Comparison of ENCODE assay signal across 21 cellular contexts in genomic region chr2:3426615-3427014, GRCh38. TPM values are rescaled to one million over a fixed set of nuclear protein-coding genes. Genes with fewer than 3 reads are reported as not detected.
A peak's percentile ranks its signal among the peaks of the same experiment; 100 is the strongest.
DNase-seq lines count a peak whose midpoint lies in the region; ATAC-seq and TF ChIP-seq lines count a peak whose summit lies in the region.
"Had no signal": no experiment of that assay in that cellular context is flagged by ENCODE, and none has a peak within 500 bp of the region (broad histone marks: within the 10 kb centered on the region; RNA-seq: fewer than 3 reads in every experiment).

No MANE protein-coding gene starts in this region.

- no peak for TF ChIP-seq CTCF in MM.1S (IDR thresholded peaks at IDR 0.05; ENCODE audit: low read length)
- no peak for TF ChIP-seq CTCF in glutamatergic neuron (IDR thresholded peaks at IDR 0.05; ENCODE audit: partially characterized antibody, unreplicated experiment)
- TF ChIP-seq CTCF in osteoblast (IDR thresholded peaks at IDR 0.05; ENCODE audit: extremely low read depth, low read depth, low read length): no peak

- H3K4me2 ChIP-seq in MM.1S (ENCODE audit: low read depth, low read length) (peak overlapping the region; percentile 50), osteoblast (ENCODE audit: insufficient read depth, low read length) (no peak overlapping the region)
- H3K4me2 ChIP-seq: A549; BLaER1 treated with 17β-estradiol and CSF1 and Interleukin-3, amounts not matched to agents 10 nM and 100 nM had no signal

- peaks cover 16% of the 10 kb centered on the region for H3K4me1 ChIP-seq in MM.1S (ENCODE audit: low read length)
- no peaks in the 10 kb centered on the region for H3K4me1 ChIP-seq in osteoblast (ENCODE audit: insufficient read depth, low read length)
- peaks cover 17% of the 10 kb centered on the region for H3K4me1 ChIP-seq in SJCRH30
- H3K4me1 ChIP-seq: A549 had no signal

- DNase-seq in MM.1S: no peak
- no peak for DNase-seq in T-helper 17 cell
- no peak for DNase-seq in glutamatergic neuron
- DNase-seq in osteoblast (ENCODE audit: insufficient read length, low spot score, missing footprints): peak; percentile 66
- DNase-seq in NCI-H510A (lab: John Stamatoyannopoulos, UW): no peak
- no peak for DNase-seq in DMS53 treated with DMSO at 0.1 percent for 48 hours (lab: John Stamatoyannopoulos, UW; ENCODE audit: unreplicated experiment)
- DNase-seq in SJCRH30: no peak
- DNase-seq: AML-193; Caco-2; Calu3; CD4-positive, alpha-beta T cell; CD8-positive, alpha-beta T cell; DMS79; DND-41; EL; GDM1 had no signal

- no peaks in the 10 kb centered on the region for H3K79me2 ChIP-seq in MM.1S (ENCODE audit: low read length)
- H3K79me2 ChIP-seq in osteoblast (ENCODE audit: insufficient read depth, low read length): peaks cover 10% of the 10 kb centered on the region

- peak overlapping the region; percentile 77 for H3K27ac ChIP-seq in MM.1S (ENCODE audit: low read length)
- H3K27ac ChIP-seq in osteoblast (ENCODE audit: low read depth, low read length): no peak overlapping the region
- no peak overlapping the region for H3K27ac ChIP-seq in SJCRH30
- H3K27ac ChIP-seq: 22Rv1; A549; BLaER1 treated with 17β-estradiol and CSF1 and Interleukin-3, amounts not matched to agents 10 nM and 100 nM; C4-2B had no signal

- H3K27me3 ChIP-seq in MM.1S (replicated peaks; ENCODE audit: insufficient read depth, low read length) (no peaks in the 10 kb centered on the region), osteoblast (ENCODE audit: insufficient read depth, low read length) (no peaks in the 10 kb centered on the region), SJCRH30 (no peaks in the 10 kb centered on the region)
- H3K27me3 ChIP-seq: BLaER1 treated with 17β-estradiol and CSF1 and Interleukin-3, amounts not matched to agents 10 nM and 100 nM had no signal

- peaks cover 11% of the 10 kb centered on the region for H3K4me1 Mint-ChIP-seq in T-helper 17 cell
- peaks cover 24% of the 10 kb centered on the region for H3K4me1 Mint-ChIP-seq in glutamatergic neuron (ENCODE audit: low read depth, unreplicated experiment)

- peak overlapping the region; percentile 13; the same call in 1 of the 2 replicates for H3K9ac ChIP-seq in MM.1S (ENCODE audit: low read length)
- H3K9ac ChIP-seq: BLaER1 treated with 17β-estradiol and CSF1 and Interleukin-3, amounts not matched to agents 10 nM and 100 nM had no signal

- H3K4me3 ChIP-seq in MM.1S (ENCODE audit: low read length) (peak overlapping the region; percentile 24; the same call in 1 of the 2 replicates), osteoblast (ENCODE audit: insufficient read depth, low read length) (no peak overlapping the region), SJCRH30 (no peak overlapping the region)
- H3K4me3 ChIP-seq: A549; BLaER1 treated with 17β-estradiol and CSF1 and Interleukin-3, amounts not matched to agents 10 nM and 100 nM had no signal

- H3K9me3 ChIP-seq in MM.1S (replicated peaks; ENCODE audit: insufficient read depth, low read length) (no peaks in the 10 kb centered on the region), T-helper 17 cell (ENCODE audit: control insufficient read depth, low read length, poor library complexity, severe bottlenecking) (no peaks in the 10 kb centered on the region), osteoblast (ENCODE audit: low read depth, low read length) (no peaks in the 10 kb centered on the region), SJCRH30 (replicated peaks) (no peaks in the 10 kb centered on the region)
- H3K9me3 ChIP-seq: A549, Caco-2 had no signal

- H3K36me3 ChIP-seq in MM.1S (replicated peaks; ENCODE audit: insufficient read depth, low read length): no peaks in the 10 kb centered on the region
- H3K36me3 ChIP-seq in osteoblast (ENCODE audit: insufficient read depth, low read length): peaks cover 55% of the 10 kb centered on the region
- H3K36me3 ChIP-seq in SJCRH30: peaks cover 34% of the 10 kb centered on the region

- H4K20me1 ChIP-seq in MM.1S (ENCODE audit: insufficient read depth, low read length) (no peaks in the 10 kb centered on the region), osteoblast (ENCODE audit: insufficient read depth, low read length) (peaks cover 21% of the 10 kb centered on the region)

- ATAC-seq in T-helper 17 cell: no peak
- ATAC-seq: A549; CD8-positive, alpha-beta T cell had no signal

- peak overlapping the region; percentile 14 for H3K27ac Mint-ChIP-seq in T-helper 17 cell
- peak overlapping the region; percentile 31 for H3K27ac Mint-ChIP-seq in glutamatergic neuron (ENCODE audit: unreplicated experiment)
- H3K27ac Mint-ChIP-seq: B cell; CD4-positive, alpha-beta T cell; CD8-positive, alpha-beta T cell had no signal

- H3K27me3 Mint-ChIP-seq in T-helper 17 cell (no peaks in the 10 kb centered on the region), glutamatergic neuron (ENCODE audit: unreplicated experiment) (peaks cover 2% of the 10 kb centered on the region)
- H3K27me3 Mint-ChIP-seq: B cell; CD4-positive, alpha-beta T cell had no signal

- H3K4me3 Mint-ChIP-seq in T-helper 17 cell (no peak overlapping the region), glutamatergic neuron (ENCODE audit: unreplicated experiment) (no peak overlapping the region)
- H3K4me3 Mint-ChIP-seq: B cell; CD4-positive, alpha-beta T cell; CD8-positive, alpha-beta T cell had no signal

- H3K36me3 Mint-ChIP-seq in T-helper 17 cell (ENCODE audit: low read depth) (peaks cover 7% of the 10 kb centered on the region), glutamatergic neuron (ENCODE audit: unreplicated experiment) (peaks cover 5% of the 10 kb centered on the region)

- no peaks in the 10 kb centered on the region for H3K9me2 ChIP-seq in MM.1S (replicated peaks; ENCODE audit: insufficient read depth, low read length)

- peaks cover 18% of the 10 kb centered on the region; the same call in 1 of the 2 replicates for H3F3A ChIP-seq in MM.1S (ENCODE audit: insufficient read depth, low read length)

- H3K9me3 Mint-ChIP-seq in glutamatergic neuron (ENCODE audit: unreplicated experiment): peaks cover 5% of the 10 kb centered on the region
- H3K9me3 Mint-ChIP-seq: CD4-positive, alpha-beta T cell; CD8-positive, alpha-beta T cell had no signal

- H2AFZ ChIP-seq in MM.1S (ENCODE audit: low read length): no peak overlapping the region
- H2AFZ ChIP-seq in osteoblast (ENCODE audit: low read length): no peak overlapping the region

RNA-seq across cellular contexts. Expression of gene TRAPPC12, which starts 47.1 kb away (rescaled TPM):
- total RNA-seq in T-helper 17 cell (10 to 100 TPM; 66.5 to 80.4 TPM), glutamatergic neuron (ENCODE audit: unreplicated experiment) (130 TPM), osteoblast (67.0 and 67.5 TPM in 2 replicates)
- total RNA-seq in SJCRH30 (2014; rRNA removed; shearing (Covaris generic)): 47.5 and 52.9 TPM in 2 replicates

RNA-seq across cellular contexts. Expression of gene EIPR1, which starts 49.0 kb away (rescaled TPM):
- total RNA-seq in T-helper 17 cell (10 to 100 TPM; 25.1 to 28.5 TPM), glutamatergic neuron (ENCODE audit: unreplicated experiment) (43.8 TPM), osteoblast (16.8 and 17.7 TPM in 2 replicates)
- total RNA-seq in SJCRH30 (2014; rRNA removed; shearing (Covaris generic)): 25.7 and 29.0 TPM in 2 replicates
